16 cellular contexts compared by ENCODE assay signal in the genomic region with DNA sequence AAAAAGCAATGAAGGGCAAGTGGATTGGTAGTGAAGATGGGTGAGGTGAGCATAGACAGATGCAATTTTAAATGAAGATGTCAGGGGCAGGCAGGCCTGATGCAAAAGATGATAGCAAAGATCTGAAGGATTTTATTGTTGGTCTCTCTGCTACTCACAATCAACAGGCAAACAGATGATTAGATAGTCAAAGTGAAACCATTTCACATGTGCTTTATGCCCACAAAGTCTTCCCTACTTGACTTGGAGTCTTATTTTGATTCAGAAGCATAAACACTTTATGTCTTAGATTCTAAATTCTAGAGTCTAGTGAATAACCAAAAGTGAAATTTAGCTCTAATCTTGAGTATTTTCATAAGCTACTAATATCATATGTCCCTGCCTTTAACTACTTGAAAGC.
A peak's percentile ranks its signal among the peaks of the same experiment; 100 is the strongest.
DNase-seq lines count a peak whose midpoint lies in the region; ATAC-seq, FAIRE-seq and TF ChIP-seq lines count a peak whose summit lies in the region.
"Had no signal": no experiment of that assay in that cellular context is flagged by ENCODE, and none has a peak within 500 bp of the region (broad histone marks: within the 10 kb centered on the region; RNA-seq: fewer than 3 reads in every experiment).

No MANE protein-coding gene starts in this region.

- in situ Hi-C loops in GM13977 (cut with MboI; ENCODE audit: low pct_unique_long_range_greater_than_20kb, low sequenced_read_pairs, unreplicated experiment), result no loop called here

- intact Hi-C loops in PC-9 (cut with micrococcal nuclease; ENCODE audit: unreplicated experiment), result no loop called here
- intact Hi-C loops in pancreas (cut with DNase I), result no loop called here

- H3K27me3 ChIP-seq in PC-9 (ENCODE audit: insufficient read depth, low read depth) (no peaks in the 10 kb centered on the region), pancreas (no peaks in the 10 kb centered on the region)
- H3K27me3 ChIP-seq: right lobe of liver had no signal

- DNase-seq in GM13977 (ENCODE audit: low spot score) (peak; percentile 41), PC-9 (no peak), A172 (ENCODE audit: low spot score) (no peak), pancreas (no peak)
- DNase-seq: activated T-cell treated with anti-CD3 and anti-CD28 coated beads for 4 hours; hippocampal formation; naive thymus-derived CD4-positive, alpha-beta T cell; right lobe of liver; stimulated activated CD4-positive, alpha-beta T cell treated with anti-CD3 and anti-CD28 coated beads, Interleukin-4, amount 100 ng/mL, for 4 hours; stimulated activated naive CD4-positive, alpha-beta T cell; SW 1271 had no signal

- no peaks in the 10 kb centered on the region for H3K36me3 ChIP-seq in PC-9 (ENCODE audit: low read depth)
- H3K36me3 ChIP-seq in pancreas, result no peaks in the 10 kb centered on the region
- H3K36me3 ChIP-seq: right lobe of liver had no signal

- CTCF ChIA-PET in PC-9 (lab: Charles Lee), result interaction anchor here (0.7 kb wide), 1 partner anchor 91 kb away, joined by 3 read pairs; no protein-coding TSS in a partner anchor

- no peak overlapping the region for H3K27ac ChIP-seq in PC-9
- H3K27ac ChIP-seq in pancreas, result no peak overlapping the region
- H3K27ac ChIP-seq: right lobe of liver had no signal

- no peak for FAIRE-seq in pancreas (lab: Jason Lieb, UNC)

- H3K4me3 ChIP-seq in PC-9 (no peak overlapping the region), pancreas (no peak overlapping the region)
- H3K4me3 ChIP-seq: GM23338, right lobe of liver had no signal

- ATAC-seq in GM19455 (IDR thresholded peaks at IDR 0.05; ENCODE audit: unreplicated experiment) (peak; percentile 70), HG02852 (IDR thresholded peaks at IDR 0.05; ENCODE audit: unreplicated experiment) (peak; percentile 79), HG03520 (IDR thresholded peaks at IDR 0.05; ENCODE audit: unreplicated experiment) (peak; percentile 59), GM18517 (IDR thresholded peaks at IDR 0.05; ENCODE audit: unreplicated experiment) (no peak), pancreas (no peak)
- ATAC-seq: GM23338; naive thymus-derived CD4-positive, alpha-beta T cell; right lobe of liver had no signal

- H3K4me1 ChIP-seq in PC-9 (replicated peaks; ENCODE audit: insufficient read depth), result no peaks in the 10 kb centered on the region
- H3K4me1 ChIP-seq in pancreas, result no peaks in the 10 kb centered on the region
- H3K4me1 ChIP-seq: right lobe of liver had no signal

- no peaks in the 10 kb centered on the region for H3F3A ChIP-seq in PC-9 (ENCODE audit: insufficient read depth, low read depth)

- no peak overlapping the region for H3K4me2 ChIP-seq in PC-9
- H3K4me2 ChIP-seq: GM23338 had no signal

- TF ChIP-seq CTCF in GM13977 (IDR thresholded peaks at IDR 0.05; ENCODE audit: extremely low read depth, insufficient read depth, missing control alignments) (no peak), PC-9 (conservative IDR thresholded peaks at IDR 0.05) (no peak), pancreas (IDR thresholded peaks at IDR 0.05) (no peak)

- no peaks in the 10 kb centered on the region for H3K79me2 ChIP-seq in PC-9 (ENCODE audit: low read depth)

- POLR2A ChIA-PET in PC-9 (lab: Charles Lee; ENCODE audit: unreplicated experiment), result no interaction called here

- H3K9me2 ChIP-seq in PC-9 (ENCODE audit: insufficient read depth), result no peaks in the 10 kb centered on the region

- no peak overlapping the region for H2AFZ ChIP-seq in PC-9
- H2AFZ ChIP-seq: GM23338 had no signal

- H3K9me3 ChIP-seq in PC-9 (ENCODE audit: insufficient read depth, low read depth) (no peaks in the 10 kb centered on the region), pancreas (no peaks in the 10 kb centered on the region)
- H3K9me3 ChIP-seq: right lobe of liver had no signal

- no TSS peak for BruUV-seq in PC-9 (replicated peaks; lab: Mats Ljungman, UMichigan)

- no peaks in the 10 kb centered on the region for H4K20me1 ChIP-seq in PC-9 (ENCODE audit: insufficient read depth)

Comparison
In these comparisons a context has a peak if more than half of its experiments do, and no peak if none do; other contexts are left out.
1. ATAC-seq: peak in GM19455 (single experiment), HG02852 (single experiment) and HG03520 (single experiment); none in GM18517 (single experiment) and pancreas (0 of 4).